Comparison of ENCODE assay signal across 27 cellular contexts in genomic region chr11:117697319-117697718, GRCh38.
"Had no signal": no experiment of that assay in that cellular context is flagged by ENCODE, and none has a peak within 500 bp of the region (broad histone marks: within the 10 kb centered on the region; RNA-seq: fewer than 3 reads in every experiment).

No MANE protein-coding gene starts in this region.

- DNase-seq: colonic mucosa; cortex of kidney; dermis blood vessel endothelial cell; dorsolateral prefrontal cortex; effector CD4-positive, alpha-beta T cell; effector CD8-positive, alpha-beta T cell; effector memory CD4-positive, alpha-beta T cell; effector memory CD8-positive, alpha-beta T cell; erythroblast; esophagus squamous epithelium; foreskin fibroblast; foreskin keratinocyte; foreskin melanocyte; gastrocnemius medialis; glutamatergic neuron; head of caudate nucleus; heart left ventricle; heart right ventricle had no signal

- ATAC-seq: effector memory CD8-positive, alpha-beta T cell; esophagus mucosa; foreskin keratinocyte; gastrocnemius medialis; gastroesophageal sphincter; heart left ventricle; heart right ventricle had no signal

- H3K27ac ChIP-seq: colonic mucosa, coronary artery, epithelial cell of prostate, esophagus muscularis mucosa, esophagus squamous epithelium, foreskin keratinocyte, gastrocnemius medialis, gastroesophageal sphincter, heart left ventricle, heart right ventricle had no signal

- H3K36me3 ChIP-seq: colonic mucosa, esophagus muscularis mucosa, esophagus squamous epithelium, gastrocnemius medialis, gastroesophageal sphincter, heart left ventricle, heart right ventricle had no signal

- H3K4me3 ChIP-seq: colonic mucosa, coronary artery, dorsolateral prefrontal cortex, esophagus muscularis mucosa, esophagus squamous epithelium, gastrocnemius medialis, gastroesophageal sphincter, heart left ventricle, heart right ventricle had no signal

- H3K9me3 ChIP-seq: colonic mucosa, esophagus muscularis mucosa, esophagus squamous epithelium, gastrocnemius medialis, gastroesophageal sphincter, heart left ventricle, heart right ventricle had no signal

- H3K27me3 ChIP-seq: colonic mucosa, dorsolateral prefrontal cortex, gastrocnemius medialis, heart left ventricle had no signal

- H3K4me1 ChIP-seq: colonic mucosa, esophagus squamous epithelium, gastrocnemius medialis, gastroesophageal sphincter, heart left ventricle, heart right ventricle had no signal

- FAIRE-seq: colon, endometrium, endothelial cell of umbilical vein, frontal cortex had no signal
